Comparison of ENCODE assay signal across 10 cellular contexts in the genomic region with DNA sequence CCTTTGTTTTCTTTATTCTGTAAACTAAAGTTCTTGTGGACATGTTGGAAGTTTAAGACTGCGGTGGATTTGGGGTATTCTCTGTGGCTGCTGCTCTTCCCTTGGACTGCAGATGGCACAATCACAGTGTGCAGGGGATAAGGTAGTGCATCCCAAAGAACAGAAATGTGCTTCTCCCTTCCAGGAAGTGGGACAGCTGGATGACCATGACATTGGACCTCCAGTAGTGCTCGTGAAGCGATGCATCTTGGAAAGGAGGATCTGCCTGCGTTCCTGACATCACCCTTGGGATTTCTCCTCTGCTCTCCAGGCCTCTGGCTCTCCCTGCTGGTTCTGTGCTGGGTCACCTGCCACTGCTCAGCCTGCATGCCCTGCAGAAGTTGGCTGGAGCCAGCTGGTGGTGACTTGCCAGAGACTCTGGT.
DNase-seq lines count a peak whose midpoint lies in the region; ATAC-seq and TF ChIP-seq lines count a peak whose summit lies in the region.
"Had no signal": no experiment of that assay in that cellular context is flagged by ENCODE, and none has a peak within 500 bp of the region (broad histone marks: within the 10 kb centered on the region; RNA-seq: fewer than 3 reads in every experiment).

No MANE protein-coding gene starts in this region.

- H3K27ac ChIP-seq in ovary: peak overlapping the region in 1 of 2 donors; percentile 42
- H3K27ac ChIP-seq: suprapubic skin had no signal

- TF ChIP-seq CTCF in GM12872 (IDR thresholded peaks at IDR 0.05; ENCODE audit: insufficient read depth, low read depth, low read length) (peak; percentile 29; the same call in 1 of the 3 replicates), epithelial cell of proximal tubule (conservative IDR thresholded peaks at IDR 0.05; ENCODE audit: low read depth, low read length) (peak; percentile 47), ovary (IDR thresholded peaks at IDR 0.05) (peak; percentile 12 to 62 (median 25))

- no peak overlapping the region for H3K4me3 ChIP-seq in epithelial cell of proximal tubule (ENCODE audit: low read depth, low read length)
- no peak overlapping the region for H3K4me3 ChIP-seq in ovary
- H3K4me3 ChIP-seq: suprapubic skin had no signal

- 7 to 20% (median 7%) methylated on average over 4 of the region's 4 CpGs for WGBS in ovary, 3 donors

- ATAC-seq in activated T-cell treated with anti-CD3 and anti-CD28 coated beads, Interleukin-2, amount 50 U/mL, for 4 hours: no peak

- no peaks in the 10 kb centered on the region for H3K9me3 ChIP-seq in ovary
- H3K9me3 ChIP-seq: suprapubic skin had no signal

- intact Hi-C loops in ovary (cut with DNase I): loop anchor here in 3 of 4 donors (2.0 to 10.0 kb wide), 6 partner anchors 98 to 1838 kb away; a partner anchor contains a TSS

- TF ChIP-seq EP300 in ovary (IDR thresholded peaks at IDR 0.05): no peak

- no peaks in the 10 kb centered on the region for H3K9me3 Mint-ChIP-seq in activated T-cell treated with anti-CD3 and anti-CD28 coated beads, Interleukin-2, amount 50 U/mL, for 4 hours
- no peaks in the 10 kb centered on the region for H3K9me3 Mint-ChIP-seq in activated T-cell treated with anti-CD3 and anti-CD28 coated beads, Interleukin-2, amount 50 U/mL, for 24 hours

- DNase-seq in NCI-H82 treated with DMSO at 0.1 percent for 48 hours (lab: John Stamatoyannopoulos, UW; ENCODE audit: unreplicated experiment) (peak; percentile 31), epithelial cell of proximal tubule (ENCODE audit: low read depth) (no peak), ovary (peak; percentile 62 to 75 (median 71))
- DNase-seq in stimulated activated naive CD4-positive, alpha-beta T cell treated with Interleukin-2 at 50 U/mL for 16 hours (lab: John Stamatoyannopoulos, UW): no peak
- no peak for DNase-seq in activated T-cell treated with anti-CD3 and anti-CD28 coated beads, Interleukin-2, amount 50 U/mL, for 4 hours
- DNase-seq in activated T-cell treated with anti-CD3 and anti-CD28 coated beads, Interleukin-2, amount 50 U/mL, for 24 hours: no peak
- no peak for DNase-seq in activated effector memory CD4-positive, alpha-beta T cell treated with Interleukin-2 at 50 U/mL for 16 hours
- DNase-seq: naive B cell had no signal

- no peak overlapping the region for H3K27ac Mint-ChIP-seq in activated T-cell treated with anti-CD3 and anti-CD28 coated beads, Interleukin-2, amount 50 U/mL, for 24 hours
- H3K27ac Mint-ChIP-seq: naive B cell had no signal

- no peaks in the 10 kb centered on the region for H3K36me3 Mint-ChIP-seq in activated T-cell treated with anti-CD3 and anti-CD28 coated beads, Interleukin-2, amount 50 U/mL, for 4 hours (ENCODE audit: insufficient read depth)
- no peaks in the 10 kb centered on the region for H3K36me3 Mint-ChIP-seq in activated T-cell treated with anti-CD3 and anti-CD28 coated beads, Interleukin-2, amount 50 U/mL, for 24 hours (ENCODE audit: low read depth)
- H3K36me3 Mint-ChIP-seq: naive B cell had no signal

- H3K27me3 ChIP-seq in ovary: no peaks in the 10 kb centered on the region

- no peaks in the 10 kb centered on the region for H3K36me3 ChIP-seq in ovary
- H3K36me3 ChIP-seq: suprapubic skin had no signal

- H3K27me3 Mint-ChIP-seq in activated T-cell treated with anti-CD3 and anti-CD28 coated beads, Interleukin-2, amount 50 U/mL, for 4 hours (ENCODE audit: low read depth): peaks cover 10% of the 10 kb centered on the region
- H3K27me3 Mint-ChIP-seq in activated T-cell treated with anti-CD3 and anti-CD28 coated beads, Interleukin-2, amount 50 U/mL, for 24 hours: peaks cover 14% of the 10 kb centered on the region

- no peaks in the 10 kb centered on the region for H3K4me1 Mint-ChIP-seq in activated T-cell treated with anti-CD3 and anti-CD28 coated beads, Interleukin-2, amount 50 U/mL, for 4 hours (ENCODE audit: low read depth)
- H3K4me1 Mint-ChIP-seq in activated T-cell treated with anti-CD3 and anti-CD28 coated beads, Interleukin-2, amount 50 U/mL, for 24 hours (ENCODE audit: low read depth): no peaks in the 10 kb centered on the region
- H3K4me1 Mint-ChIP-seq: naive B cell had no signal

- H3K4me3 Mint-ChIP-seq in activated T-cell treated with anti-CD3 and anti-CD28 coated beads, Interleukin-2, amount 50 U/mL, for 4 hours: no peak overlapping the region
- no peak overlapping the region for H3K4me3 Mint-ChIP-seq in activated T-cell treated with anti-CD3 and anti-CD28 coated beads, Interleukin-2, amount 50 U/mL, for 24 hours
- H3K4me3 Mint-ChIP-seq: naive B cell had no signal

- peaks cover 9% of the 10 kb centered on the region for H3K4me1 ChIP-seq in ovary (ENCODE audit: insufficient read depth)
- H3K4me1 ChIP-seq: suprapubic skin had no signal

- TF ChIP-seq POLR2A in ovary (IDR thresholded peaks at IDR 0.05): no peak

Comparison
In these comparisons a context has a peak if more than half of its experiments do, and no peak if none do; other contexts are left out.
1. DNase-seq: peak in NCI-H82 treated with DMSO at 0.1 percent for 48 hours (single experiment) and ovary (5 of 5); none in epithelial cell of proximal tubule (single experiment), stimulated activated naive CD4-positive, alpha-beta T cell treated with Interleukin-2 at 50 U/mL for 16 hours (single experiment), activated T-cell treated with anti-CD3 and anti-CD28 coated beads, Interleukin-2, amount 50 U/mL, for 4 hours (single experiment), activated T-cell treated with anti-CD3 and anti-CD28 coated beads, Interleukin-2, amount 50 U/mL, for 24 hours (single experiment) and activated effector memory CD4-positive, alpha-beta T cell treated with Interleukin-2 at 50 U/mL for 16 hours (single experiment).
2. Peak in every context shown above with its lines, with median percentiles within 50 percentile points of each other: CTCF ChIP-seq.